In genomic region chr1:9593492-9594465, GRCh38 we compare ENCODE assay signal across 9 cellular contexts. TPM values are rescaled to one million over a fixed set of nuclear protein-coding genes. Genes with fewer than 3 reads are reported as not detected.
DNase-seq lines count a peak whose midpoint lies in the region; ATAC-seq, FAIRE-seq and TF ChIP-seq lines count a peak whose summit lies in the region.
"Had no signal": no experiment of that assay in that cellular context is flagged by ENCODE, and none has a peak within 500 bp of the region (broad histone marks: within the 10 kb centered on the region; RNA-seq: fewer than 3 reads in every experiment).

No MANE protein-coding gene starts in this region.

- H3K27me3 ChIP-seq in PC-3 (ENCODE audit: low read length) (no peaks in the 10 kb centered on the region), body of pancreas (no peaks in the 10 kb centered on the region), small intestine (ENCODE audit: control insufficient read depth in 2 of 2, insufficient read depth in 2 of 2, low read length in 2 of 2) (no peaks in the 10 kb centered on the region)

- H3K9me3 ChIP-seq in PC-3 (ENCODE audit: low read length), result no peaks in the 10 kb centered on the region
- no peaks in the 10 kb centered on the region for H3K9me3 ChIP-seq in body of pancreas
- no peaks in the 10 kb centered on the region for H3K9me3 ChIP-seq in small intestine (ENCODE audit: control insufficient read depth, low read depth)

- CTCF ChIA-PET in PC-3 (lab: Charles Lee), result no interaction called here

- peaks cover 6% of the 10 kb centered on the region; the same call in 1 of the 2 replicates for H3K4me1 ChIP-seq in PC-3 (ENCODE audit: insufficient read depth, low read length)
- peaks cover 31% of the 10 kb centered on the region for H3K4me1 ChIP-seq in body of pancreas
- peaks cover 0 to 4% of the 10 kb centered on the region in 2 donors for H3K4me1 ChIP-seq in small intestine (ENCODE audit: control insufficient read depth in 2 of 2, insufficient read depth in 1 of 2, low read depth in 1 of 2, low read length in 1 of 2)

- no peaks in the 10 kb centered on the region for H3K36me3 ChIP-seq in PC-3 (ENCODE audit: low read depth, low read length)
- no peaks in the 10 kb centered on the region for H3K36me3 ChIP-seq in body of pancreas (replicated peaks in 1 of 2; ENCODE audit: insufficient read depth in 1 of 2, low read depth in 2 of 2)
- peaks cover 0 to 3% of the 10 kb centered on the region in 2 donors for H3K36me3 ChIP-seq in small intestine (ENCODE audit: control insufficient read depth in 2 of 2, insufficient read depth in 2 of 2, low read length in 2 of 2)

- no peaks in the 10 kb centered on the region for H3F3A ChIP-seq in PC-3 (ENCODE audit: low read length, unreplicated experiment)

- no TSS peak for BruUV-seq in PC-3 (replicated peaks; lab: Mats Ljungman, UMichigan)

- no peak overlapping the region for H3K4me2 ChIP-seq in PC-3 (ENCODE audit: low read length)

- H3K4me3 ChIP-seq in PC-3 (ENCODE audit: low read length) (no peak overlapping the region), body of pancreas (no peak overlapping the region), small intestine (ENCODE audit: low read depth in 1 of 2, low read length in 2 of 2) (no peak overlapping the region)

- intact Hi-C loops in PC-3 (cut with micrococcal nuclease) (no loop called here), body of pancreas (cut with DNase I) (no loop called here)

- TF ChIP-seq POLR2A in body of pancreas (IDR thresholded peaks at IDR 0.05), result no peak

- peak; percentile 69 for DNase-seq in EL
- peak; percentile 66 for DNase-seq in HuH-7 (ENCODE audit: low spot score)
- DNase-seq in PC-3, result peak; percentile 12
- peak; percentile 44 to 78 (median 67) for DNase-seq in body of pancreas
- DNase-seq in iPS-NIHi11 (ENCODE audit: low spot score), result peak; percentile 91
- DNase-seq in small intestine, result peak; percentile 45
- DNase-seq in DMS114 treated with DMSO at 0.1 percent for 48 hours (lab: John Stamatoyannopoulos, UW; ENCODE audit: unreplicated experiment), result no peak

- H2AFZ ChIP-seq in PC-3 (ENCODE audit: low read length), result no peak overlapping the region

- FAIRE-seq in small intestine (lab: Jason Lieb, UNC), result no peak

- H3K79me2 ChIP-seq in PC-3 (ENCODE audit: low read length), result peaks cover 74% of the 10 kb centered on the region

- ATAC-seq in PC-3 (no peak), body of pancreas (no peak), HG03280 (IDR thresholded peaks at IDR 0.05; ENCODE audit: unreplicated experiment) (no peak)
- ATAC-seq: naive thymus-derived CD8-positive, alpha-beta T cell had no signal

- POLR2A ChIA-PET in PC-3 (lab: Charles Lee; ENCODE audit: unreplicated experiment), result no interaction called here

- WGBS in body of pancreas, 2 donors, result 69 to 100% methylated on average over 2 to 22 of the region's 25 CpGs
- WGBS in small intestine, 3 donors, result 68 to 75% (median 68%) methylated on average over 24 to 25 of the region's 25 CpGs

- H4K20me1 ChIP-seq in PC-3 (ENCODE audit: low read length), result peaks cover 37% of the 10 kb centered on the region

- H3K9ac ChIP-seq in PC-3 (ENCODE audit: low read length), result no peak overlapping the region

- H3K27ac ChIP-seq in PC-3 (ENCODE audit: low read length), result no peak overlapping the region
- peak overlapping the region in 2 of 4 donors; percentile 22 to 28 for H3K27ac ChIP-seq in body of pancreas
- no peak overlapping the region for H3K27ac ChIP-seq in small intestine (ENCODE audit: low read depth in 1 of 2, low read length in 1 of 2)

- H3K9me2 ChIP-seq in PC-3 (replicated peaks; ENCODE audit: low read length), result no peaks in the 10 kb centered on the region

- TF ChIP-seq CTCF in PC-3 (conservative IDR thresholded peaks at IDR 0.05; ENCODE audit: low read depth, low read length), result no peak
- TF ChIP-seq CTCF in body of pancreas (IDR thresholded peaks at IDR 0.05), result no peak

RNA-seq across cellular contexts. Expression of gene TMEM201, which starts 5.1 kb away (rescaled TPM):
- total RNA-seq in PC-3 (2014; rRNA removed), result 13.8 and 18.4 TPM in 2 replicates
- total RNA-seq in body of pancreas, result 10 to 100 TPM in 1 of 2 donors, 1 to 10 TPM in 1; 7.3 to 12.5 TPM
- 1 to 10 TPM in 2 of 3 donors, under 1 TPM in 1; 0.67 to 6.0 (median 1.4) TPM for polyA plus RNA-seq in small intestine

RNA-seq across cellular contexts. Expression of gene SLC25A33, which starts 54.5 kb away (rescaled TPM):
- total RNA-seq in PC-3 (2014; rRNA removed) (11.8 and 14.5 TPM in 2 replicates), body of pancreas (1 to 10 TPM; 1.0 to 2.0 TPM)
- polyA plus RNA-seq in small intestine, result 1 to 10 TPM; 2.7 to 5.5 (median 3.0) TPM

RNA-seq across cellular contexts. Expression of gene PIK3CD, which starts 57.8 kb away (rescaled TPM):
- total RNA-seq in PC-3 (2014; rRNA removed) (4.5 and 6.0 TPM in 2 replicates), body of pancreas (1 to 10 TPM; 3.3 to 6.2 TPM)
- 1 to 10 TPM; 1.8 to 3.6 (median 3.5) TPM for polyA plus RNA-seq in small intestine
